ENCODE assay signal across 15 cellular contexts in genomic region chr13:28356506-28357064, GRCh38.
DNase-seq lines count a peak whose midpoint lies in the region; ATAC-seq and TF ChIP-seq lines count a peak whose summit lies in the region.
"Had no signal": no experiment of that assay in that cellular context is flagged by ENCODE, and none has a peak within 500 bp of the region (broad histone marks: within the 10 kb centered on the region; RNA-seq: fewer than 3 reads in every experiment).

No MANE protein-coding gene starts in this region.

- peak overlapping the region; percentile 18 for H3K4me3 ChIP-seq in Loucy (ENCODE audit: low read length, poor library complexity, severe bottlenecking)
- H3K4me3 ChIP-seq: heart right ventricle had no signal

- H3K36me3 ChIP-seq in Loucy (ENCODE audit: insufficient read depth, low read length), result no peaks in the 10 kb centered on the region

- no peak overlapping the region for H2AFZ ChIP-seq in Loucy (ENCODE audit: low read length)

- H3K27me3 Mint-ChIP-seq in nephron progenitor cell (ENCODE audit: low read depth, poor library complexity), result peaks cover 3% of the 10 kb centered on the region

- TF ChIP-seq CTCF in Loucy (conservative IDR thresholded peaks at IDR 0.05; ENCODE audit: low read length) (no peak), nephron progenitor cell (IDR thresholded peaks at IDR 0.05) (no peak)

- no peaks in the 10 kb centered on the region for H3F3A ChIP-seq in Loucy (ENCODE audit: low read depth)

- no peaks in the 10 kb centered on the region for H3K9me3 ChIP-seq in Loucy (ENCODE audit: insufficient read depth, low read depth, low read length)

- peak overlapping the region; percentile 41 for H3K4me2 ChIP-seq in Loucy (ENCODE audit: low read depth, low read length, poor library complexity, severe bottlenecking)

- ATAC-seq in HG03378 (IDR thresholded peaks at IDR 0.05; ENCODE audit: unreplicated experiment), result no peak
- ATAC-seq in HG02610 (IDR thresholded peaks at IDR 0.05; ENCODE audit: unreplicated experiment), result no peak
- ATAC-seq: Right ventricle myocardium inferior had no signal

- H3K9ac ChIP-seq in Loucy (ENCODE audit: low read depth, low read length, poor library complexity, severe bottlenecking), result no peak overlapping the region

- H3K36me3 Mint-ChIP-seq in nephron progenitor cell (ENCODE audit: low read depth), result peaks cover 5% of the 10 kb centered on the region

- peaks cover 5% of the 10 kb centered on the region for H3K27me3 ChIP-seq in Loucy (ENCODE audit: insufficient read depth, low read length, poor library complexity, severe bottlenecking)

- no peaks in the 10 kb centered on the region for H4K20me1 ChIP-seq in Loucy (ENCODE audit: insufficient read depth, low read length, poor library complexity, severe bottlenecking)

- H3K4me3 Mint-ChIP-seq in nephron progenitor cell, result no peak overlapping the region
- H3K4me3 Mint-ChIP-seq: activated naive CD8-positive, alpha-beta T cell had no signal

- H3K9me2 ChIP-seq in Loucy (replicated peaks; ENCODE audit: low read depth, low read length), result no peaks in the 10 kb centered on the region

- peak; percentile 39 for DNase-seq in SIG-M5 treated with dmso at 0.1 percent for 504 hours (lab: John Stamatoyannopoulos, UW; ENCODE audit: unreplicated experiment)
- DNase-seq in SIG-M5 (lab: John Stamatoyannopoulos, UW), result no peak
- DNase-seq in amniotic epithelial cell (ENCODE audit: low read depth), result peak; percentile 57
- DNase-seq in nephron progenitor cell, result no peak
- DNase-seq in NCI-H1417 (lab: John Stamatoyannopoulos, UW), result no peak
- DNase-seq: COR-L47, GOT3, heart right ventricle, NCI-H2029, NCI-H526 treated with DMSO at 0.1 percent for 48 hours had no signal

- H3K4me1 ChIP-seq in Loucy (ENCODE audit: insufficient read depth, low read length, poor library complexity, severe bottlenecking), result peaks cover 32% of the 10 kb centered on the region

- no peaks in the 10 kb centered on the region for H3K79me2 ChIP-seq in Loucy (ENCODE audit: insufficient read depth, low read length)

- H3K9me3 Mint-ChIP-seq in nephron progenitor cell, result peaks cover 9% of the 10 kb centered on the region

- H3K4me1 Mint-ChIP-seq in nephron progenitor cell, result peaks cover 49% of the 10 kb centered on the region

- peak overlapping the region; percentile 91 for H3K27ac Mint-ChIP-seq in nephron progenitor cell

Comparison
In these comparisons a context has a peak if more than half of its experiments do, and no peak if none do; other contexts are left out.
1. DNase-seq: peak in SIG-M5 treated with dmso at 0.1 percent for 504 hours (single experiment) and amniotic epithelial cell (single experiment); none in SIG-M5 (single experiment), nephron progenitor cell (single experiment) and NCI-H1417 (0 of 3).